In the genomic region with DNA sequence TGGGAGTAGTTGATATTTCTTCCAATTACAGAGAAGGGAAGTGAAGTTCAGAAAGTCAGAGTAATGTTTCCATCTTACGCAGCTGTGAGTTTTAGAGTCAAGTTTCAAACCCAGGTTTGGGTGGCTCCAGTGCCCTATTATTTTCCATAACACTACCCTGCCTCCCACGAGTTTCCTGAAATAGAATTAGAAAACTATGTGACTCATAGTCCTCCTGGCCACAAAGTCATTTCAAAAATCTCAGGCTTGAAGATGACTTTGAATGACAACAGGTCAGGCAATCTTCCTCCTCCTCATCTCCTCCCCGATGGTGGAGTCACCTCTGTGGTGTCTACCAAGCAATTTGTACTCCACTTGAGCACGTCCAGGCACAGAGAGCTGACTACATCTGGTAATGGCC, we compare ENCODE assay signal across 9 cellular contexts.
DNase-seq lines count a peak whose midpoint lies in the region; ATAC-seq, FAIRE-seq and TF ChIP-seq lines count a peak whose summit lies in the region.
"Had no signal": no experiment of that assay in that cellular context is flagged by ENCODE, and none has a peak within 500 bp of the region (broad histone marks: within the 10 kb centered on the region; RNA-seq: fewer than 3 reads in every experiment).

No MANE protein-coding gene starts in this region.

- no peaks in the 10 kb centered on the region for H3K27me3 ChIP-seq in MM.1S (replicated peaks; ENCODE audit: insufficient read depth, low read length)

- BruUV-seq in OCI-LY7 (replicated peaks; lab: Mats Ljungman, UMichigan) = no TSS peak

- DNase-seq in GM12891 (ENCODE audit: insufficient read length, low spot score) (no peak), MM.1S (peak; percentile 11), hepatic stellate cell (ENCODE audit: low spot score) (peak; percentile 16), GF-D8 (lab: John Stamatoyannopoulos, UW) (no peak), OCI-LY7 (ENCODE audit: low spot score) (no peak)
- DNase-seq in effector CD8-positive, alpha-beta T cell (lab: John Stamatoyannopoulos, UW) = no peak

- H3K4me2 ChIP-seq in MM.1S (ENCODE audit: low read depth, low read length) (no peak overlapping the region), OCI-LY7 (ENCODE audit: low read length) (no peak overlapping the region)

- H3K4me1 ChIP-seq in MM.1S (ENCODE audit: low read length) (peaks cover 31% of the 10 kb centered on the region), OCI-LY7 (ENCODE audit: insufficient read depth, low read length, poor library complexity, severe bottlenecking) (no peaks in the 10 kb centered on the region)

- intact Hi-C loops in OCI-LY7 (cut with micrococcal nuclease; ENCODE audit: unreplicated experiment) = no loop called here

- H3K79me2 ChIP-seq in MM.1S (ENCODE audit: low read length) = no peaks in the 10 kb centered on the region
- no peaks in the 10 kb centered on the region for H3K79me2 ChIP-seq in OCI-LY7 (ENCODE audit: insufficient read depth, low read depth, low read length)

- 0 out of 2 replicates have a peak, but pooled peaks cover 7% of the 10 kb centered on the region for H3F3A ChIP-seq in MM.1S (ENCODE audit: insufficient read depth, low read length)

- no peaks in the 10 kb centered on the region for H4K20me1 ChIP-seq in MM.1S (ENCODE audit: insufficient read depth, low read length)
- no peaks in the 10 kb centered on the region for H4K20me1 ChIP-seq in OCI-LY7 (ENCODE audit: insufficient read depth, low read length)

- ATAC-seq in GM21576 (IDR thresholded peaks at IDR 0.05; ENCODE audit: unreplicated experiment) (peak; percentile 35), GM18861 (IDR thresholded peaks at IDR 0.05; ENCODE audit: unreplicated experiment) (no peak)

- H3K9me3 ChIP-seq in MM.1S (replicated peaks; ENCODE audit: insufficient read depth, low read length) = no peaks in the 10 kb centered on the region
- H3K9me3 ChIP-seq in OCI-LY7 (ENCODE audit: low read length) = no peaks in the 10 kb centered on the region

- no peak for TF ChIP-seq CTCF in MM.1S (IDR thresholded peaks at IDR 0.05; ENCODE audit: low read length)
- TF ChIP-seq CTCF in OCI-LY7 (conservative IDR thresholded peaks at IDR 0.05; ENCODE audit: low read length) = no peak

- no peak overlapping the region for H3K9ac ChIP-seq in MM.1S (ENCODE audit: low read length)

- H3K27ac ChIP-seq in MM.1S (ENCODE audit: low read length) (no peak overlapping the region), OCI-LY7 (ENCODE audit: low read depth, low read length, poor library complexity, severe bottlenecking) (no peak overlapping the region)

- no peaks in the 10 kb centered on the region for H3K36me3 ChIP-seq in MM.1S (replicated peaks; ENCODE audit: insufficient read depth, low read length)
- no peaks in the 10 kb centered on the region for H3K36me3 ChIP-seq in OCI-LY7 (ENCODE audit: insufficient read depth, low read length)

- H3K9me2 ChIP-seq in MM.1S (replicated peaks; ENCODE audit: insufficient read depth, low read length) (no peaks in the 10 kb centered on the region), OCI-LY7 (ENCODE audit: insufficient read depth, low read length) (no peaks in the 10 kb centered on the region)

- TF ChIP-seq POLR2A in GM12891 (IDR thresholded peaks at IDR 0.05; ENCODE audit: low read depth, low read length) = no peak

- no peak overlapping the region for H2AFZ ChIP-seq in MM.1S (ENCODE audit: low read length)
- no peak overlapping the region for H2AFZ ChIP-seq in OCI-LY7 (ENCODE audit: low read length)

- no peak overlapping the region for H3K4me3 ChIP-seq in MM.1S (ENCODE audit: low read length)
- H3K4me3 ChIP-seq in OCI-LY7 (ENCODE audit: low read depth, low read length, poor library complexity, severe bottlenecking) = no peak overlapping the region

- peak; percentile 84 for FAIRE-seq in GM12891 (lab: Jason Lieb, UNC)
- FAIRE-seq: colon had no signal

- CTCF ChIA-PET in OCI-LY7 (lab: Charles Lee; ENCODE audit: unreplicated experiment) = no interaction called here

- POLR2A ChIA-PET in OCI-LY7 (lab: Charles Lee) = interaction anchor here (0.9 kb wide), 1 partner anchor 13 kb away, joined by 3 read pairs; no protein-coding TSS in a partner anchor

TF ChIP-seq in GM12891, 5 proteins besides CTCF, POLR2A, EP300 and RAD21:
- no peak for TF ChIP-seq TAF1 (IDR thresholded peaks at IDR 0.05; ENCODE audit: low read depth, low read length)
- peak; percentile 72 for TF ChIP-seq SPI1 (IDR thresholded peaks at IDR 0.05; ENCODE audit: low read depth, low read length)

Comparison
In these comparisons a context has a peak if more than half of its experiments do, and no peak if none do; other contexts are left out.
1. DNase-seq: peak in MM.1S (single experiment) and hepatic stellate cell (single experiment); none in GM12891 (single experiment), GF-D8 (single experiment), effector CD8-positive, alpha-beta T cell (single experiment) and OCI-LY7 (single experiment).